ENCODE assay signal across 8 cellular contexts in the genomic region with DNA sequence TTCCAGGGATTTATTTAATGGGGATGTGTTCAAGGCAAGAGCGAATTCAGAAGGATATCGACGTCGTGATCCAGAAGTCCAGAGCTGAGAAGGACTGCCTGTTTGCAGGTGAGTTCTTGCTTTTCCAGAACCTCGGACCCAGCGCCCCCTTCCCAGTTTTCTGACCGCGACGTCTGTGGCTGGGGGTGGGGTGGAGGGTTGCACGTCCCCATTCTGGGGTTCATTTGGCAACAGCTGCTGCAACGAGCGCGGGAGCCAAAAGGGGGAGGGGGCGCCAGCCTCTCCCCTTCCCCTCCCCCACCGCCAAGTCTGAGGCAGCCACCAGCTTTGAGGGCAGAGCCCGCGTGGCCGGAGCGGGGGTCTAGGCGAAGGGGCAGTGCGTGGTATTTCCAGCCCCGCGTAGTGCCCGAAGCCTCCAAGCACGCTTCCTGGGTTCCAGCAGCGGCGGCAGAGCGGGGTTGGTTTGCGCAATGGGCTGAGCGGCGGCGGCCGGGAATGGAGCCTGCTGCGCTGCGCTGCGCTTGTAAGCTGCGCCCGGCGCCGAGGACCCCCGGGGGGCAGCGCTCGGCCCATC. TPM values are rescaled to one million over a fixed set of nuclear protein-coding genes. Genes with fewer than 3 reads are reported as not detected.
A peak's percentile ranks its signal among the peaks of the same experiment; 100 is the strongest.
DNase-seq lines count a peak whose midpoint lies in the region; ATAC-seq, FAIRE-seq and TF ChIP-seq lines count a peak whose summit lies in the region.

No MANE protein-coding gene starts in this region.

- peak; percentile 46 for ATAC-seq in GM21723 (IDR thresholded peaks at IDR 0.05; ENCODE audit: unreplicated experiment)

- no peak overlapping the region for H3K14ac ChIP-seq in H1 (ENCODE audit: insufficient read length)

- no peak overlapping the region for H3K23ac ChIP-seq in H1 (ENCODE audit: insufficient read length)

- H2BK20ac ChIP-seq in H1 (ENCODE audit: low read length) = no peak overlapping the region

- H3K23me2 ChIP-seq in H1 (ENCODE audit: low read depth, low read length) = peaks cover 2% of the 10 kb centered on the region; the same call in 1 of the 2 replicates

- H3K4me3 Mint-ChIP-seq in mesothelial cell of epicardium = peak overlapping the region; percentile 95

- peak; percentile 78 to 84 for TF ChIP-seq POLR2A in H1 (IDR thresholded peaks at IDR 0.05; ENCODE audit: control extremely low read depth in 1 of 2, low read depth in 2 of 2, low read length in 2 of 2)

- TF ChIP-seq CTCF in GM12875 (IDR thresholded peaks at IDR 0.05; ENCODE audit: borderline replicate concordance, insufficient read depth, low read depth, low read length) = no peak
- TF ChIP-seq CTCF in H1 (IDR thresholded peaks at IDR 0.05; ENCODE audit: control extremely low read depth in 1 of 3, insufficient read depth in 1 of 3, low read depth in 1 of 3, low read length in 3 of 3) = no peak
- no peak for TF ChIP-seq CTCF in mesothelial cell of epicardium (IDR thresholded peaks at IDR 0.05; ENCODE audit: unreplicated experiment)

- H3K27me3 ChIP-seq in H1 (replicated peaks in 1 of 4; ENCODE audit: control insufficient read depth in 3 of 4, extremely low read depth in 1 of 4, insufficient read depth in 3 of 4, low read length in 3 of 4) = no peaks in the 10 kb centered on the region
- no peaks in the 10 kb centered on the region for H3K27me3 ChIP-seq in subcutaneous abdominal adipose tissue (ENCODE audit: control insufficient read depth in 5 of 5, insufficient read depth in 4 of 5, low read length in 5 of 5)

- H3K4me2 ChIP-seq in H1 (ENCODE audit: insufficient read depth in 1 of 2, low read depth in 2 of 2, low read length in 2 of 2) = peak overlapping the region; percentile 81 to 86

- H3K79me1 ChIP-seq in H1 (ENCODE audit: low read depth, low read length) = no peaks in the 10 kb centered on the region

- H3K4me1 Mint-ChIP-seq in mesothelial cell of epicardium = peaks cover 29% of the 10 kb centered on the region

- WGBS in H1 (ENCODE audit: extremely low coverage in 1 of 2, insufficient coverage in 1 of 2, insufficient read length in 1 of 2, insufficient replicate concordance in 2 of 2, low coverage in 1 of 2, low lambda C conversion rate in 2 of 2, missing lambda C conversion rate in 1 of 2), 2 experiments = 2% methylated on average over 20 of the region's 43 CpGs; no CpG with 5 or more reads in 1 of the 2 experiments

- H3K79me2 ChIP-seq in H1 (ENCODE audit: control insufficient read depth in 1 of 2, insufficient read depth in 2 of 2, low read length in 2 of 2) = peaks cover 0 to 43% of the 10 kb centered on the region in 2 experiments; a peak in 3 of 4 replicates

- no peak for TF ChIP-seq EP300 in H1 (IDR thresholded peaks at IDR 0.05; ENCODE audit: borderline replicate concordance in 1 of 2, low read depth in 2 of 2, low read length in 2 of 2)

- H3K27ac ChIP-seq in H1 (ENCODE audit: low read depth, low read length) = peak overlapping the region; percentile 97
- H3K27ac ChIP-seq in subcutaneous abdominal adipose tissue (ENCODE audit: low read depth, low read length) = peak overlapping the region; percentile 75

- TF ChIP-seq RAD21 in H1 (IDR thresholded peaks at IDR 0.05 in 1 of 2, conservative IDR thresholded peaks at IDR 0.05 in 1 of 2; ENCODE audit: low read depth in 2 of 2, low read length in 2 of 2) = no peak

- no peaks in the 10 kb centered on the region for H3K27me3 Mint-ChIP-seq in mesothelial cell of epicardium (ENCODE audit: low read depth)

- H2BK120ac ChIP-seq in H1 (replicated peaks; ENCODE audit: low read depth, low read length) = no peak overlapping the region

- no peaks in the 10 kb centered on the region for H4K20me1 ChIP-seq in H1 (replicated peaks in 1 of 2; ENCODE audit: control insufficient read depth in 1 of 2, insufficient read depth in 2 of 2, low read length in 2 of 2)

- peak overlapping the region; percentile 84 to 93 (median 88) for H3K9ac ChIP-seq in H1 (replicated peaks in 1 of 4; ENCODE audit: extremely low read depth in 1 of 4, low read depth in 3 of 4, low read length in 3 of 4)
- peak overlapping the region; percentile 68 to 89 (median 86) for H3K9ac ChIP-seq in subcutaneous abdominal adipose tissue (ENCODE audit: low read length in 5 of 5)

- CTCF ChIA-PET in H1 (lab: Charles Lee; ENCODE audit: partially characterized antibody) = no interaction called here

- H3K4me1 ChIP-seq in H1 (replicated peaks in 1 of 4; ENCODE audit: control insufficient read depth in 3 of 4, insufficient read depth in 4 of 4, low read length in 3 of 4) (peaks cover 0 to 5% (median 3%) of the 10 kb centered on the region in 4 experiments; a peak in 3 of 7 replicates), subcutaneous abdominal adipose tissue (ENCODE audit: control insufficient read depth in 5 of 5, insufficient read depth in 5 of 5, low read length in 5 of 5) (peaks cover 0 to 26% (median 8%) of the 10 kb centered on the region in 5 donors)

- no peaks in the 10 kb centered on the region for H3K9me3 Mint-ChIP-seq in mesothelial cell of epicardium

- H3K4ac ChIP-seq in H1 (replicated peaks; ENCODE audit: insufficient read length, low read depth, low read length) = no peak overlapping the region

- peak overlapping the region; percentile 97 for H4K8ac ChIP-seq in H1 (ENCODE audit: extremely low read depth, insufficient read depth, low read length)

- DNase-seq in Jurkat, Clone E6-1 (ENCODE audit: low read depth, low spot score) = no peak
- DNase-seq in T1000 (lab: John Stamatoyannopoulos, UW) (peak; percentile 58), H1 (ENCODE audit: low read depth in 1 of 2, low spot score in 2 of 2) (peak in 1 of 2 experiments; percentile 85), mesothelial cell of epicardium (ENCODE audit: low spot score in 2 of 2, unreplicated experiment in 2 of 2) (peak; percentile 44 to 72), middle frontal gyrus (ENCODE audit: extremely low spot score, low spot score) (no peak)

- H3K27ac Mint-ChIP-seq in mesothelial cell of epicardium = peak overlapping the region; percentile 99

- peak overlapping the region; percentile 87 for H4K5ac ChIP-seq in H1 (ENCODE audit: insufficient read length, low read depth, low read length)

- 0 out of 2 replicates have a peak overlapping the region, but pooled peaks have one; percentile 50 for H2BK12ac ChIP-seq in H1 (ENCODE audit: low read depth, low read length)

- peak overlapping the region; percentile 95; the same call in 1 of the 2 replicates for H2BK15ac ChIP-seq in H1 (ENCODE audit: low read length)

- peak overlapping the region; percentile 91 for H2BK5ac ChIP-seq in H1 (ENCODE audit: low read depth, low read length)

- no peak for FAIRE-seq in H1 (lab: Jason Lieb, UNC)

- H4K91ac ChIP-seq in H1 (replicated peaks; ENCODE audit: insufficient read length, low read length) = peak overlapping the region; percentile 89

- H3K36me3 ChIP-seq in H1 (ENCODE audit: control insufficient read depth in 2 of 4, insufficient read depth in 4 of 4, low read length in 3 of 4) (no peaks in the 10 kb centered on the region), subcutaneous abdominal adipose tissue (ENCODE audit: control insufficient read depth in 5 of 5, insufficient read depth in 5 of 5, low read length in 5 of 5) (no peaks in the 10 kb centered on the region)

- H3K56ac ChIP-seq in H1 (replicated peaks; ENCODE audit: insufficient read length, low read depth, low read length) = peak overlapping the region; percentile 46

- H2AFZ ChIP-seq in H1 (ENCODE audit: low read length) = 0 out of 2 replicates have a peak overlapping the region, but pooled peaks have one; percentile 38

- POLR2A ChIA-PET in H1 (lab: Charles Lee; ENCODE audit: partially characterized antibody) = interaction anchor here (0.7 to 2.4 kb wide), 25 partner anchors 9 to 226 kb away, joined by 3 to 10 read pairs (median 4); a partner anchor contains a TSS

- H3K18ac ChIP-seq in H1 (ENCODE audit: extremely low read depth, low read length) = peak overlapping the region; percentile 91; the same call in 1 of the 2 replicates

- no peak overlapping the region for H2AK5ac ChIP-seq in H1 (ENCODE audit: low read depth, low read length)

- no peaks in the 10 kb centered on the region for H3K36me3 Mint-ChIP-seq in mesothelial cell of epicardium

- no peaks in the 10 kb centered on the region for H3K9me3 ChIP-seq in H1 (ENCODE audit: insufficient read depth in 2 of 2, low read depth in 1 of 2, low read length in 1 of 2)
- no peaks in the 10 kb centered on the region for H3K9me3 ChIP-seq in subcutaneous abdominal adipose tissue (ENCODE audit: control insufficient read depth in 5 of 5, low read length in 5 of 5)

- peak overlapping the region; percentile 99 for H3K4me3 ChIP-seq in GM12875 (ENCODE audit: low read depth, low read length)
- H3K4me3 ChIP-seq in Jurkat, Clone E6-1 (ENCODE audit: low read length) = peak overlapping the region; percentile 82
- H3K4me3 ChIP-seq in H1 (ENCODE audit: extremely low read depth in 1 of 4, insufficient read depth in 2 of 4, low read depth in 3 of 4, low read length in 4 of 4) = peak overlapping the region; percentile 70 to 86 (median 79)
- H3K4me3 ChIP-seq in subcutaneous abdominal adipose tissue (ENCODE audit: low read depth in 1 of 5, low read length in 5 of 5) = peak overlapping the region; percentile 83 to 95 (median 90)

TF ChIP-seq in H1, 55 proteins besides CTCF, POLR2A, EP300 and RAD21 (continues in another document):
- TF ChIP-seq BACH1 (IDR thresholded peaks at IDR 0.05; ENCODE audit: low read length) (no peak), CREB1 (IDR thresholded peaks at IDR 0.05) (no peak), TEAD4 (IDR thresholded peaks at IDR 0.05; ENCODE audit: low read depth, low read length) (no peak), CEBPB (IDR thresholded peaks at IDR 0.05; ENCODE audit: low read depth, low read length) (peak; percentile 89)
- TF ChIP-seq, protein P1, sequence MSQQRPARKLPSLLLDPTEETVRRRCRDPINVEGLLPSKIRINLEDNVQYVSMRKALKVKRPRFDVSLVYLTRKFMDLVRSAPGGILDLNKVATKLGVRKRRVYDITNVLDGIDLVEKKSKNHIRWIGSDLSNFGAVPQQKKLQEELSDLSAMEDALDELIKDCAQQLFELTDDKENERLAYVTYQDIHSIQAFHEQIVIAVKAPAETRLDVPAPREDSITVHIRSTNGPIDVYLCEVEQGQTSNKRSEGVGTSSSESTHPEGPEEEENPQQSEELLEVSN (IDR thresholded peaks at IDR 0.05) = no peak; the same call in 1 of the 2 replicates

RNA-seq across cellular contexts. Expression of a gene that starts 0.7 kb away (rescaled TPM):
- 12.8 TPM for polyA plus RNA-seq in Jurkat, Clone E6-1 (2012; ENCODE audit: insufficient read depth, insufficient read length)
- 27.6 and 30.6 TPM in 2 replicates for total RNA-seq in H1 (2021; fragmentation: NEBNext Ultra II Directional; extraction: Animal tissue kit (Norgen Biotek cat#: 25700))
- polyA plus RNA-seq in H1 (2011; rRNA removed) = 9.5 and 16.6 TPM in 2 replicates
- 15.3 TPM for polyA plus RNA-seq in H1 (2011; cell fraction: cytosol; rRNA removed)
- polyA plus RNA-seq in H1 (2011; cell fraction: nucleus; rRNA removed) = 15.3 TPM
- 15.0 to 24.9 TPM (median 21.0 TPM) in 4 replicates for polyA plus RNA-seq in H1 (2012, experiment 1 of 2)
- 2.2 TPM for polyA plus RNA-seq in H1 (2012, experiment 2 of 2)
- polyA plus RNA-seq in H1 (2013, experiment 1 of 2) = 13.7 TPM
- polyA plus RNA-seq in H1 (2013, experiment 2 of 2) = 13.2 TPM
- 46.7 and 71.2 TPM in 2 replicates for polyA minus RNA-seq in H1 (2011; rRNA and poly(A)+ RNA removed)
- polyA minus RNA-seq in H1 (2011; cell fraction: cytosol; rRNA and poly(A)+ RNA removed) = 24.4 TPM
- polyA minus RNA-seq in H1 (2011; cell fraction: nucleus; rRNA and poly(A)+ RNA removed) = 146 TPM
- total RNA-seq in mesothelial cell of epicardium = 27.0 to 29.4 TPM (median 27.5 TPM) in 3 replicates

Comparison
In these comparisons a context has a peak if more than half of its experiments do, and no peak if none do; other contexts are left out.
1. DNase-seq: peak in T1000 (single experiment) and mesothelial cell of epicardium (2 of 2); none in Jurkat, Clone E6-1 (single experiment) and middle frontal gyrus (single experiment).
2. Peak in every context shown above with its lines, with median percentiles within 50 percentile points of each other: H3K4me3 ChIP-seq.